11 cellular contexts compared by ENCODE assay signal in genomic region chr11:119484741-119485605, GRCh38.
DNase-seq lines count a peak whose midpoint lies in the region; ATAC-seq, FAIRE-seq and TF ChIP-seq lines count a peak whose summit lies in the region.
"Had no signal": no experiment of that assay in that cellular context is flagged by ENCODE, and none has a peak within 500 bp of the region (broad histone marks: within the 10 kb centered on the region; RNA-seq: fewer than 3 reads in every experiment).

No MANE protein-coding gene starts in this region.

- H3K4me1 ChIP-seq in spleen, result peaks cover 0 to 7% (median 4%) of the 10 kb centered on the region in 6 donors
- H3K4me1 ChIP-seq: ascending aorta had no signal

- H3K9me3 ChIP-seq in spleen, result no peaks in the 10 kb centered on the region
- H3K9me3 ChIP-seq: ascending aorta had no signal

- no peak for FAIRE-seq in GM19239 (lab: Jason Lieb, UNC)

- H3K4me3 ChIP-seq in NB4 (ENCODE audit: low read depth, low read length) (no peak overlapping the region), epithelial cell of proximal tubule (ENCODE audit: low read depth, low read length) (no peak overlapping the region), spleen (no peak overlapping the region)
- H3K4me3 ChIP-seq: ascending aorta had no signal

- TF ChIP-seq POLR2A in NB4 (IDR thresholded peaks at IDR 0.05; ENCODE audit: extremely low read depth, insufficient read length) (no peak), spleen (IDR thresholded peaks at IDR 0.05) (no peak)

- no peaks in the 10 kb centered on the region for H3K36me3 ChIP-seq in spleen
- H3K36me3 ChIP-seq: ascending aorta had no signal

- intact Hi-C loops in spleen (cut with DNase I; ENCODE audit: low total_unique reads), result loop anchor here (10.0 kb wide), 1 partner anchor 620 kb away; no protein-coding TSS in a partner anchor

- 79 to 83% (median 82%) methylated on average over 20 to 21 of the region's 21 CpGs for WGBS in spleen, 5 donors

- ATAC-seq in HG02642 (IDR thresholded peaks at IDR 0.05; ENCODE audit: poor library complexity, unreplicated experiment), result no peak

- DNase-seq in activated CD8-positive, alpha-beta memory T cell treated with anti-CD3 and anti-CD28 coated beads, Interleukin-2, amount 50 U/mL, for 48 hours, result peak; percentile 50
- no peak for DNase-seq in activated CD8-positive, alpha-beta memory T cell treated with anti-CD3 and anti-CD28 coated beads, Interleukin-2, amount 50 U/mL, for 4 hours
- DNase-seq in NB4 (ENCODE audit: low read depth) (peak; percentile 36), epithelial cell of proximal tubule (ENCODE audit: low read depth) (no peak), spleen (peak; percentile 59), GM19239 (ENCODE audit: insufficient read length, low spot score) (no peak), SKM-1 (lab: John Stamatoyannopoulos, UW; ENCODE audit: unreplicated experiment) (no peak)
- DNase-seq: activated CD4-positive, alpha-beta T cell treated with anti-CD3 and anti-CD28 coated beads for 4 hours; NCI-H1092 had no signal

- no peak overlapping the region for H3K27ac ChIP-seq in spleen
- H3K27ac ChIP-seq: ascending aorta had no signal

- peaks cover 0 to 63% (median 9%) of the 10 kb centered on the region in 7 donors for H3K27me3 ChIP-seq in spleen (replicated peaks in 1 of 7)
- H3K27me3 ChIP-seq: ascending aorta had no signal

- peak; percentile 12 for TF ChIP-seq CTCF in NB4 (IDR thresholded peaks at IDR 0.05; ENCODE audit: low read depth, low read length)
- peak; percentile 26 for TF ChIP-seq CTCF in epithelial cell of proximal tubule (conservative IDR thresholded peaks at IDR 0.05; ENCODE audit: low read depth, low read length)
- no peak for TF ChIP-seq CTCF in spleen (IDR thresholded peaks at IDR 0.05 in 8 of 11, conservative IDR thresholded peaks at IDR 0.05 in 3 of 11)

Comparison
In these comparisons a context has a peak if more than half of its experiments do, and no peak if none do; other contexts are left out.
1. DNase-seq: peak in activated CD8-positive, alpha-beta memory T cell treated with anti-CD3 and anti-CD28 coated beads, Interleukin-2, amount 50 U/mL, for 48 hours (single experiment), NB4 (single experiment) and spleen (single experiment); none in activated CD8-positive, alpha-beta memory T cell treated with anti-CD3 and anti-CD28 coated beads, Interleukin-2, amount 50 U/mL, for 4 hours (single experiment), epithelial cell of proximal tubule (single experiment), GM19239 (single experiment) and SKM-1 (single experiment).
2. CTCF ChIP-seq: peak in NB4 (single experiment) and epithelial cell of proximal tubule (single experiment); none in spleen (0 of 11).